ENCODE assay signal across 1 cellular context in the genomic region with DNA sequence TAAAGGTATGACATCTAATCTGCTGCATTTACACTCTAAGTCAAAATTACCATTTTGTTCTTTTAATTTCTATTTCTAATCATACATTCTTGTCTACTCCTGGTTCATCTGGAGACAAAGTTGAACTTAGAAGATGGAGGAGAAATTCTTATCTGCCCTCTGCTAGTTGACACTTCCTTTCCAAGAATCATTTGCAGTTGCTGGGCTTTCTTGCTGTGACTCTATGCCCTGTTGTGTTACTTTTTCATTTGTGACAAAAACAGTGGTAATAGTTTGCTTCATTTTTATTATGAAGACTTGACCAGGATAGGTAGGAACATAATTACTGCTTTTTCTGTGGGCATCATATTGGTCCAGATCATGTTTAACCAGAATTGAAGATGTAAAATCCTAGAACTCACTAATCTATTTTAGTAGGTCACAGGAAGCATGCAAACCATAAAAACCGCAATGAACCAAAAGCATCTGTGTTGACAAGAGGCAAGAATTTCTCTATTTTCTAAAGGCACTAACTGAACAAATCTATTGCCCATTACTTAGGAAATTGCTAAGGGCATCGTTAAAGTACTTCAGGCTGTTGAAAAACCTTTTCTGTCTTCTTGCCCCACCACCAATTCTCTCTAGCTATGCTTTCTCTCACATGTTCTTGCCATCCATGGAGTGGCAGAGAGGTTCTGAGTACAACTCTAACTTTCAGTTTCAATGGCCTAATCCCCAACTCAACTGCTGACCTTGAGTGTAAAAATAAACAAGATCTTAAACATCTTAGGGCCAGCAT.
TF ChIP-seq lines count a peak whose summit lies in the region.

No MANE protein-coding gene starts in this region.

TF ChIP-seq in SK-N-SH, 30 proteins besides CTCF, POLR2A, EP300 and RAD21 (continued from another document):
- TF ChIP-seq, protein P1, sequence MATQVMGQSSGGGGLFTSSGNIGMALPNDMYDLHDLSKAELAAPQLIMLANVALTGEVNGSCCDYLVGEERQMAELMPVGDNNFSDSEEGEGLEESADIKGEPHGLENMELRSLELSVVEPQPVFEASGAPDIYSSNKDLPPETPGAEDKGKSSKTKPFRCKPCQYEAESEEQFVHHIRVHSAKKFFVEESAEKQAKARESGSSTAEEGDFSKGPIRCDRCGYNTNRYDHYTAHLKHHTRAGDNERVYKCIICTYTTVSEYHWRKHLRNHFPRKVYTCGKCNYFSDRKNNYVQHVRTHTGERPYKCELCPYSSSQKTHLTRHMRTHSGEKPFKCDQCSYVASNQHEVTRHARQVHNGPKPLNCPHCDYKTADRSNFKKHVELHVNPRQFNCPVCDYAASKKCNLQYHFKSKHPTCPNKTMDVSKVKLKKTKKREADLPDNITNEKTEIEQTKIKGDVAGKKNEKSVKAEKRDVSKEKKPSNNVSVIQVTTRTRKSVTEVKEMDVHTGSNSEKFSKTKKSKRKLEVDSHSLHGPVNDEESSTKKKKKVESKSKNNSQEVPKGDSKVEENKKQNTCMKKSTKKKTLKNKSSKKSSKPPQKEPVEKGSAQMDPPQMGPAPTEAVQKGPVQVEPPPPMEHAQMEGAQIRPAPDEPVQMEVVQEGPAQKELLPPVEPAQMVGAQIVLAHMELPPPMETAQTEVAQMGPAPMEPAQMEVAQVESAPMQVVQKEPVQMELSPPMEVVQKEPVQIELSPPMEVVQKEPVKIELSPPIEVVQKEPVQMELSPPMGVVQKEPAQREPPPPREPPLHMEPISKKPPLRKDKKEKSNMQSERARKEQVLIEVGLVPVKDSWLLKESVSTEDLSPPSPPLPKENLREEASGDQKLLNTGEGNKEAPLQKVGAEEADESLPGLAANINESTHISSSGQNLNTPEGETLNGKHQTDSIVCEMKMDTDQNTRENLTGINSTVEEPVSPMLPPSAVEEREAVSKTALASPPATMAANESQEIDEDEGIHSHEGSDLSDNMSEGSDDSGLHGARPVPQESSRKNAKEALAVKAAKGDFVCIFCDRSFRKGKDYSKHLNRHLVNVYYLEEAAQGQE (IDR thresholded peaks at IDR 0.05; ENCODE audit: low read depth, low read length), result no peak
- TF ChIP-seq TAF1 (IDR thresholded peaks at IDR 0.05; ENCODE audit: borderline replicate concordance, low read depth, low read length), result no peak
- TF ChIP-seq POLR2AphosphoS5 (IDR thresholded peaks at IDR 0.05; ENCODE audit: low read depth, low read length), result no peak
- TF ChIP-seq JUND (IDR thresholded peaks at IDR 0.05), result no peak
- TF ChIP-seq ELF1 (IDR thresholded peaks at IDR 0.05), result no peak
- no peak for TF ChIP-seq EZH2phosphoT487 (IDR thresholded peaks at IDR 0.05; ENCODE audit: borderline replicate concordance, low read depth)
- TF ChIP-seq MXI1 (IDR thresholded peaks at IDR 0.05; ENCODE audit: low read depth, low read length), result no peak
- TF ChIP-seq SMC3 (IDR thresholded peaks at IDR 0.05; ENCODE audit: low read depth, low read length), result no peak
- no peak for TF ChIP-seq GATA2 (CRISPR knock-in tag; IDR thresholded peaks at IDR 0.05)
